In the genomic region with DNA sequence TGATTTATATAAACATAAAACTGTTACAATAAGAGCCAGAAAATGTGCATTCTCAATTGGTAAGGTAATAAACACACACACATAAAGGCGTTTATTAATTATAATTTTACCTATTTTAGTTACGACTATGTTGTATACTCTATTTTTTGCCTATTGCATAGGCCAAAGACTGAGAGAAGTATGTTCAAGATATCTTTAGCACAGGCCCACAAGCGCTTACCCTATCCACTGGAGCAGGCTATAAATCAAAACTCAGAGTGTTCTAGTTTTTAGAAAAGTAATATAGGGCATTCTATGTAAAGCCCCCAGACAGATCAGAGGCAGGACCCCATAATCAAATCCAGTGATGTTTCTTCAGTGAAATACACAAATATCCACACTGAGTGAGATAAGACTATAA, we compare ENCODE assay signal across 16 cellular contexts. TPM values are rescaled to one million over a fixed set of nuclear protein-coding genes. Genes with fewer than 3 reads are reported as not detected.
DNase-seq lines count a peak whose midpoint lies in the region; ATAC-seq lines count a peak whose summit lies in the region.
"Had no signal": no experiment of that assay in that cellular context is flagged by ENCODE, and none has a peak within 500 bp of the region (broad histone marks: within the 10 kb centered on the region; RNA-seq: fewer than 3 reads in every experiment).

No MANE protein-coding gene starts in this region.

- ATAC-seq in left ventricle myocardium superior = peak; percentile 66
- no peak for ATAC-seq in GM18502 (IDR thresholded peaks at IDR 0.05; ENCODE audit: poor library complexity, unreplicated experiment)
- ATAC-seq: CD8-positive, alpha-beta T cell; GM23338; HCT116 had no signal

- DNase-seq in NOMO-1 treated with DMSO at 0.1 percent for 48 hours (lab: John Stamatoyannopoulos, UW; ENCODE audit: unreplicated experiment) (peak; percentile 53), NOMO-1 treated with dmso at 0.1 percent for 144 hours (lab: John Stamatoyannopoulos, UW; ENCODE audit: unreplicated experiment) (no peak), left ventricle myocardium superior (no peak), cardiac septum (ENCODE audit: low spot score) (no peak), left kidney (ENCODE audit: low read depth, low spot score) (peak; percentile 12), OCI-M1 (lab: John Stamatoyannopoulos, UW) (no peak)
- DNase-seq: Caco-2; CD4-positive, CD25-positive, alpha-beta regulatory T cell; CD8-positive, alpha-beta T cell; DMS153; DND-41; H9; HFFc6 had no signal

- intact Hi-C loops in left ventricle myocardium superior (cut with micrococcal nuclease) = no loop called here
- intact Hi-C loops in cardiac septum (cut with DNase I) = no loop called here

RNA-seq across cellular contexts. Expression of gene CCND1, which starts 57.9 kb away (rescaled TPM):
- total RNA-seq in left ventricle myocardium superior (162 TPM), cardiac septum (258 TPM)

Comparison
In these comparisons a context has a peak if more than half of its experiments do, and no peak if none do; other contexts are left out.
1. DNase-seq: peak in NOMO-1 treated with DMSO at 0.1 percent for 48 hours (single experiment) and left kidney (single experiment); none in NOMO-1 treated with dmso at 0.1 percent for 144 hours (single experiment), left ventricle myocardium superior (single experiment), cardiac septum (single experiment) and OCI-M1 (single experiment).